2 cellular contexts compared by ENCODE assay signal in genomic region chr5:149836451-149837139, GRCh38.
TF ChIP-seq lines count a peak whose summit lies in the region.

No MANE protein-coding gene starts in this region.

TF ChIP-seq in GM23338, 12 proteins besides CTCF, POLR2A, EP300 and RAD21:
- TF ChIP-seq, protein P1, sequence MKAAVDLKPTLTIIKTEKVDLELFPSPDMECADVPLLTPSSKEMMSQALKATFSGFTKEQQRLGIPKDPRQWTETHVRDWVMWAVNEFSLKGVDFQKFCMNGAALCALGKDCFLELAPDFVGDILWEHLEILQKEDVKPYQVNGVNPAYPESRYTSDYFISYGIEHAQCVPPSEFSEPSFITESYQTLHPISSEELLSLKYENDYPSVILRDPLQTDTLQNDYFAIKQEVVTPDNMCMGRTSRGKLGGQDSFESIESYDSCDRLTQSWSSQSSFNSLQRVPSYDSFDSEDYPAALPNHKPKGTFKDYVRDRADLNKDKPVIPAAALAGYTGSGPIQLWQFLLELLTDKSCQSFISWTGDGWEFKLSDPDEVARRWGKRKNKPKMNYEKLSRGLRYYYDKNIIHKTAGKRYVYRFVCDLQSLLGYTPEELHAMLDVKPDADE (IDR thresholded peaks at IDR 0.05), result no peak
- no peak for TF ChIP-seq EZH2 (IDR thresholded peaks at IDR 0.05; ENCODE audit: low read depth, unreplicated experiment)
- TF ChIP-seq POLR2AphosphoS5 (IDR thresholded peaks at IDR 0.05; ENCODE audit: low read depth), result no peak
- TF ChIP-seq, protein P2, sequence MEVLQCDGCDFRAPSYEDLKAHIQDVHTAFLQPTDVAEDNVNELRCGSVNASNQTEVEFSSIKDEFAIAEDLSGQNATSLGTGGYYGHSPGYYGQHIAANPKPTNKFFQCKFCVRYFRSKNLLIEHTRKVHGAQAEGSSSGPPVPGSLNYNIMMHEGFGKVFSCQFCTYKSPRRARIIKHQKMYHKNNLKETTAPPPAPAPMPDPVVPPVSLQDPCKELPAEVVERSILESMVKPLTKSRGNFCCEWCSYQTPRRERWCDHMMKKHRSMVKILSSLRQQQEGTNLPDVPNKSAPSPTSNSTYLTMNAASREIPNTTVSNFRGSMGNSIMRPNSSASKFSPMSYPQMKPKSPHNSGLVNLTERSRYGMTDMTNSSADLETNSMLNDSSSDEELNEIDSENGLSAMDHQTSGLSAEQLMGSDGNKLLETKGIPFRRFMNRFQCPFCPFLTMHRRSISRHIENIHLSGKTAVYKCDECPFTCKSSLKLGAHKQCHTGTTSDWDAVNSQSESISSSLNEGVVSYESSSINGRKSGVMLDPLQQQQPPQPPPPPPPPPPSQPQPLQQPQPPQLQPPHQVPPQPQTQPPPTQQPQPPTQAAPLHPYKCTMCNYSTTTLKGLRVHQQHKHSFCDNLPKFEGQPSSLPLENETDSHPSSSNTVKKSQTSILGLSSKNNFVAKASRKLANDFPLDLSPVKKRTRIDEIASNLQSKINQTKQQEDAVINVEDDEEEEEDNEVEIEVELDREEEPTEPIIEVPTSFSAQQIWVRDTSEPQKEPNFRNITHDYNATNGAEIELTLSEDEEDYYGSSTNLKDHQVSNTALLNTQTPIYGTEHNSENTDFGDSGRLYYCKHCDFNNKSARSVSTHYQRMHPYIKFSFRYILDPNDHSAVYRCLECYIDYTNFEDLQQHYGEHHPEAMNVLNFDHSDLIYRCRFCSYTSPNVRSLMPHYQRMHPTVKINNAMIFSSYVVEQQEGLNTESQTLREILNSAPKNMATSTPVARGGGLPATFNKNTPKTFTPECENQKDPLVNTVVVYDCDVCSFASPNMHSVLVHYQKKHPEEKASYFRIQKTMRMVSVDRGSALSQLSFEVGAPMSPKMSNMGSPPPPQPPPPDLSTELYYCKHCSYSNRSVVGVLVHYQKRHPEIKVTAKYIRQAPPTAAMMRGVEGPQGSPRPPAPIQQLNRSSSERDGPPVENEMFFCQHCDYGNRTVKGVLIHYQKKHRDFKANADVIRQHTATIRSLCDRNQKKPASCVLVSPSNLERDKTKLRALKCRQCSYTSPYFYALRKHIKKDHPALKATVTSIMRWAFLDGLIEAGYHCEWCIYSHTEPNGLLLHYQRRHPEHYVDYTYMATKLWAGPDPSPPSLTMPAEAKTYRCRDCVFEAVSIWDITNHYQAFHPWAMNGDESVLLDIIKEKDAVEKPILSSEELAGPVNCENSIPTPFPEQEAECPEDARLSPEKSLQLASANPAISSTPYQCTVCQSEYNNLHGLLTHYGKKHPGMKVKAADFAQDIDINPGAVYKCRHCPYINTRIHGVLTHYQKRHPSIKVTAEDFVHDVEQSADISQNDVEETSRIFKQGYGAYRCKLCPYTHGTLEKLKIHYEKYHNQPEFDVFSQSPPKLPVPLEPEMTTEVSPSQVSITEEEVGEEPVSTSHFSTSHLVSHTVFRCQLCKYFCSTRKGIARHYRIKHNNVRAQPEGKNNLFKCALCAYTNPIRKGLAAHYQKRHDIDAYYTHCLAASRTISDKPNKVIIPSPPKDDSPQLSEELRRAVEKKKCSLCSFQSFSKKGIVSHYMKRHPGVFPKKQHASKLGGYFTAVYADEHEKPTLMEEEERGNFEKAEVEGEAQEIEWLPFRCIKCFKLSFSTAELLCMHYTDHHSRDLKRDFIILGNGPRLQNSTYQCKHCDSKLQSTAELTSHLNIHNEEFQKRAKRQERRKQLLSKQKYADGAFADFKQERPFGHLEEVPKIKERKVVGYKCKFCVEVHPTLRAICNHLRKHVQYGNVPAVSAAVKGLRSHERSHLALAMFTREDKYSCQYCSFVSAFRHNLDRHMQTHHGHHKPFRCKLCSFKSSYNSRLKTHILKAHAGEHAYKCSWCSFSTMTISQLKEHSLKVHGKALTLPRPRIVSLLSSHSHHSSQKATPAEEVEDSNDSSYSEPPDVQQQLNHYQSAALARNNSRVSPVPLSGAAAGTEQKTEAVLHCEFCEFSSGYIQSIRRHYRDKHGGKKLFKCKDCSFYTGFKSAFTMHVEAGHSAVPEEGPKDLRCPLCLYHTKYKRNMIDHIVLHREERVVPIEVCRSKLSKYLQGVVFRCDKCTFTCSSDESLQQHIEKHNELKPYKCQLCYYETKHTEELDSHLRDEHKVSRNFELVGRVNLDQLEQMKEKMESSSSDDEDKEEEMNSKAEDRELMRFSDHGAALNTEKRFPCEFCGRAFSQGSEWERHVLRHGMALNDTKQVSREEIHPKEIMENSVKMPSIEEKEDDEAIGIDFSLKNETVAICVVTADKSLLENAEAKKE (CRISPR knock-in tag; IDR thresholded peaks at IDR 0.05), result no peak
- TF ChIP-seq ZNF331 (CRISPR knock-in tag; IDR thresholded peaks at IDR 0.05; ENCODE audit: low read depth), result no peak
- TF ChIP-seq, protein P3, sequence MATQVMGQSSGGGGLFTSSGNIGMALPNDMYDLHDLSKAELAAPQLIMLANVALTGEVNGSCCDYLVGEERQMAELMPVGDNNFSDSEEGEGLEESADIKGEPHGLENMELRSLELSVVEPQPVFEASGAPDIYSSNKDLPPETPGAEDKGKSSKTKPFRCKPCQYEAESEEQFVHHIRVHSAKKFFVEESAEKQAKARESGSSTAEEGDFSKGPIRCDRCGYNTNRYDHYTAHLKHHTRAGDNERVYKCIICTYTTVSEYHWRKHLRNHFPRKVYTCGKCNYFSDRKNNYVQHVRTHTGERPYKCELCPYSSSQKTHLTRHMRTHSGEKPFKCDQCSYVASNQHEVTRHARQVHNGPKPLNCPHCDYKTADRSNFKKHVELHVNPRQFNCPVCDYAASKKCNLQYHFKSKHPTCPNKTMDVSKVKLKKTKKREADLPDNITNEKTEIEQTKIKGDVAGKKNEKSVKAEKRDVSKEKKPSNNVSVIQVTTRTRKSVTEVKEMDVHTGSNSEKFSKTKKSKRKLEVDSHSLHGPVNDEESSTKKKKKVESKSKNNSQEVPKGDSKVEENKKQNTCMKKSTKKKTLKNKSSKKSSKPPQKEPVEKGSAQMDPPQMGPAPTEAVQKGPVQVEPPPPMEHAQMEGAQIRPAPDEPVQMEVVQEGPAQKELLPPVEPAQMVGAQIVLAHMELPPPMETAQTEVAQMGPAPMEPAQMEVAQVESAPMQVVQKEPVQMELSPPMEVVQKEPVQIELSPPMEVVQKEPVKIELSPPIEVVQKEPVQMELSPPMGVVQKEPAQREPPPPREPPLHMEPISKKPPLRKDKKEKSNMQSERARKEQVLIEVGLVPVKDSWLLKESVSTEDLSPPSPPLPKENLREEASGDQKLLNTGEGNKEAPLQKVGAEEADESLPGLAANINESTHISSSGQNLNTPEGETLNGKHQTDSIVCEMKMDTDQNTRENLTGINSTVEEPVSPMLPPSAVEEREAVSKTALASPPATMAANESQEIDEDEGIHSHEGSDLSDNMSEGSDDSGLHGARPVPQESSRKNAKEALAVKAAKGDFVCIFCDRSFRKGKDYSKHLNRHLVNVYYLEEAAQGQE (IDR thresholded peaks at IDR 0.05; ENCODE audit: unreplicated experiment), result no peak
- TF ChIP-seq CREB1 (CRISPR knock-in tag; IDR thresholded peaks at IDR 0.05; ENCODE audit: low read depth), result no peak
- TF ChIP-seq ZNF114 (CRISPR knock-in tag; IDR thresholded peaks at IDR 0.05), result no peak
- no peak for TF ChIP-seq EZH2phosphoT487 (IDR thresholded peaks at IDR 0.05; ENCODE audit: unreplicated experiment)
- TF ChIP-seq NANOG (IDR thresholded peaks at IDR 0.05; ENCODE audit: borderline replicate concordance), result no peak
- TF ChIP-seq JUNB (IDR thresholded peaks at IDR 0.05; ENCODE audit: unreplicated experiment), result no peak
- no peak for TF ChIP-seq STAT1 (IDR thresholded peaks at IDR 0.05; ENCODE audit: unreplicated experiment)

TF ChIP-seq in K562, 482 proteins besides CTCF, POLR2A, EP300 and RAD21:
- TF ChIP-seq POLR2G (IDR thresholded peaks at IDR 0.05; ENCODE audit: low read depth, low read length) (peak; percentile 52; the same call in 1 of the 2 replicates), POLR2AphosphoS5 (IDR thresholded peaks at IDR 0.05; ENCODE audit: control insufficient read depth, insufficient read depth, low read depth, low read length) (0 out of 2 replicates have a peak, but pooled peaks have one; percentile 16)
- TF ChIP-seq, protein P4, sequence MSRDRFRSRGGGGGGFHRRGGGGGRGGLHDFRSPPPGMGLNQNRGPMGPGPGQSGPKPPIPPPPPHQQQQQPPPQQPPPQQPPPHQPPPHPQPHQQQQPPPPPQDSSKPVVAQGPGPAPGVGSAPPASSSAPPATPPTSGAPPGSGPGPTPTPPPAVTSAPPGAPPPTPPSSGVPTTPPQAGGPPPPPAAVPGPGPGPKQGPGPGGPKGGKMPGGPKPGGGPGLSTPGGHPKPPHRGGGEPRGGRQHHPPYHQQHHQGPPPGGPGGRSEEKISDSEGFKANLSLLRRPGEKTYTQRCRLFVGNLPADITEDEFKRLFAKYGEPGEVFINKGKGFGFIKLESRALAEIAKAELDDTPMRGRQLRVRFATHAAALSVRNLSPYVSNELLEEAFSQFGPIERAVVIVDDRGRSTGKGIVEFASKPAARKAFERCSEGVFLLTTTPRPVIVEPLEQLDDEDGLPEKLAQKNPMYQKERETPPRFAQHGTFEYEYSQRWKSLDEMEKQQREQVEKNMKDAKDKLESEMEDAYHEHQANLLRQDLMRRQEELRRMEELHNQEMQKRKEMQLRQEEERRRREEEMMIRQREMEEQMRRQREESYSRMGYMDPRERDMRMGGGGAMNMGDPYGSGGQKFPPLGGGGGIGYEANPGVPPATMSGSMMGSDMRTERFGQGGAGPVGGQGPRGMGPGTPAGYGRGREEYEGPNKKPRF (IDR thresholded peaks at IDR 0.05; ENCODE audit: low read depth, low read length), result no peak
